Comparison of ENCODE assay signal across 21 cellular contexts in genomic region chr3:125048282-125048681, GRCh38. TPM values are rescaled to one million over a fixed set of nuclear protein-coding genes. Genes with fewer than 3 reads are reported as not detected.
DNase-seq lines count a peak whose midpoint lies in the region; TF ChIP-seq lines count a peak whose summit lies in the region.
"Had no signal": no experiment of that assay in that cellular context is flagged by ENCODE, and none has a peak within 500 bp of the region (broad histone marks: within the 10 kb centered on the region; RNA-seq: fewer than 3 reads in every experiment).

No MANE protein-coding gene starts in this region.

- H3K27ac Mint-ChIP-seq in osteocyte (ENCODE audit: unreplicated experiment), result peak overlapping the region; percentile 12
- H3K27ac Mint-ChIP-seq: activated naive CD4-positive, alpha-beta T cell treated with anti-CD3 and anti-CD28 coated beads, Interleukin-2, amount 10 ng/mL, durations not matched to agents 7 days and 5 days; T-helper 1 cell treated with Interleukin-12 subunit alpha and Interleukin-12 subunit beta and Interleukin-4 antibody, amounts not matched to agents 30 μg/mL and 1 μg/mL, for 36 hours had no signal

- peaks cover 100% of the 10 kb centered on the region for H3K79me2 ChIP-seq in Karpas-422 (ENCODE audit: low read length)

- DNase-seq in Karpas-422 (no peak), NCI-H446 treated with DMSO at 0.1 percent for 48 hours (lab: John Stamatoyannopoulos, UW) (peak; percentile 75), fibroblast of the aortic adventitia (ENCODE audit: low read depth) (peak; percentile 44), osteocyte (ENCODE audit: extremely low spot score, unreplicated experiment) (no peak), iPS-NIHi11 (ENCODE audit: low spot score) (no peak), 8988T (no peak)
- no peak for DNase-seq in activated CD4-positive, alpha-beta T cell treated with anti-CD3 and anti-CD28 coated beads, Interleukin-2, amount 50 U/mL, for 1 hour
- DNase-seq: activated CD4-positive, alpha-beta T cell treated with anti-CD3 and anti-CD28 coated beads for 48 hours; activated naive CD4-positive, alpha-beta T cell treated with anti-CD3 and anti-CD28 coated beads, Interleukin-2, amount 10 ng/mL, durations not matched to agents 7 days and 5 days; caudate nucleus; dorsolateral prefrontal cortex; foreskin fibroblast; hippocampal formation; KBM-7; NCI-H1694; NCI-H526; Peyer's patch; uterus had no signal

- H4K20me1 ChIP-seq in Karpas-422 (ENCODE audit: insufficient read depth, low read depth, low read length), result peaks cover 16% of the 10 kb centered on the region; the same call in 1 of the 2 replicates

- no peaks in the 10 kb centered on the region for H3K9me2 ChIP-seq in Karpas-422 (replicated peaks; ENCODE audit: insufficient read depth, low read length)

- H3K4me3 ChIP-seq in Karpas-422 (ENCODE audit: low read length) (no peak overlapping the region), fibroblast of the aortic adventitia (ENCODE audit: low read depth, low read length) (peak overlapping the region; percentile 31)
- H3K4me3 ChIP-seq: dorsolateral prefrontal cortex, Peyer's patch, suprapubic skin, uterus had no signal

- H3K27me3 Mint-ChIP-seq in osteocyte (ENCODE audit: unreplicated experiment), result no peaks in the 10 kb centered on the region

- no peak overlapping the region for H3K4me3 Mint-ChIP-seq in osteocyte (ENCODE audit: unreplicated experiment)
- H3K4me3 Mint-ChIP-seq: activated naive CD4-positive, alpha-beta T cell treated with anti-CD3 and anti-CD28 coated beads, Interleukin-2, amount 10 ng/mL, durations not matched to agents 7 days and 5 days; T-helper 1 cell treated with Interleukin-12 subunit alpha and Interleukin-12 subunit beta and Interleukin-4 antibody, amounts not matched to agents 30 μg/mL and 1 μg/mL, for 36 hours had no signal

- no peak overlapping the region for H3K9ac ChIP-seq in Karpas-422 (ENCODE audit: low read length)

- peaks cover 97% of the 10 kb centered on the region for H3K4me1 ChIP-seq in Karpas-422 (ENCODE audit: low read length)

- peaks cover 15% of the 10 kb centered on the region for H3K36me3 Mint-ChIP-seq in osteocyte (ENCODE audit: unreplicated experiment)

- no peaks in the 10 kb centered on the region for H3K9me3 Mint-ChIP-seq in osteocyte (ENCODE audit: unreplicated experiment)
- H3K9me3 Mint-ChIP-seq: activated naive CD4-positive, alpha-beta T cell treated with anti-CD3 and anti-CD28 coated beads, Interleukin-2, amount 10 ng/mL, durations not matched to agents 7 days and 5 days; T-helper 1 cell treated with Interleukin-12 subunit alpha and Interleukin-12 subunit beta and Interleukin-4 antibody, amounts not matched to agents 30 μg/mL and 1 μg/mL, for 36 hours had no signal

- peak overlapping the region; percentile 46 for H3K27ac ChIP-seq in Karpas-422 (ENCODE audit: low read length)
- H3K27ac ChIP-seq: neutrophil, Peyer's patch, suprapubic skin had no signal

- no peak overlapping the region for H2AFZ ChIP-seq in Karpas-422 (ENCODE audit: low read length)

- H3K9me3 ChIP-seq in Karpas-422 (ENCODE audit: low read length), result no peaks in the 10 kb centered on the region
- H3K9me3 ChIP-seq: neutrophil, Peyer's patch, suprapubic skin, uterus had no signal

- no peaks in the 10 kb centered on the region for H3K27me3 ChIP-seq in Karpas-422 (ENCODE audit: low read length)
- H3K27me3 ChIP-seq: dorsolateral prefrontal cortex, Peyer's patch, suprapubic skin, uterus had no signal

- no peak for TF ChIP-seq CTCF in fibroblast of the aortic adventitia (IDR thresholded peaks at IDR 0.05; ENCODE audit: insufficient read depth, low read length)
- TF ChIP-seq CTCF in osteocyte (IDR thresholded peaks at IDR 0.05), result no peak

- peaks cover 58% of the 10 kb centered on the region for H3K36me3 ChIP-seq in Karpas-422 (ENCODE audit: insufficient read depth, low read length)
- H3K36me3 ChIP-seq: neutrophil, Peyer's patch, suprapubic skin, uterus had no signal

- no peak overlapping the region for H3K4me2 ChIP-seq in Karpas-422 (ENCODE audit: low read depth, low read length, poor library complexity, severe bottlenecking)

- peaks cover 57% of the 10 kb centered on the region for H3K4me1 Mint-ChIP-seq in osteocyte (ENCODE audit: unreplicated experiment)

RNA-seq across cellular contexts. Expression of gene HEG1, which starts 7.5 kb away (rescaled TPM):
- 57.3 and 57.9 TPM in 2 replicates for total RNA-seq in Karpas-422 (2014; rRNA removed; shearing (Covaris generic); ENCODE audit: low replicate concordance)
- 198 and 256 TPM in 2 replicates for total RNA-seq in fibroblast of the aortic adventitia (ENCODE audit: low replicate concordance)
- total RNA-seq in osteocyte, result 123 and 129 TPM in 2 replicates

Comparison
In these comparisons a context has a peak if more than half of its experiments do, and no peak if none do; other contexts are left out.
1. DNase-seq: peak in NCI-H446 treated with DMSO at 0.1 percent for 48 hours (single experiment) and fibroblast of the aortic adventitia (single experiment); none in Karpas-422 (single experiment), osteocyte (single experiment), iPS-NIHi11 (single experiment), activated CD4-positive, alpha-beta T cell treated with anti-CD3 and anti-CD28 coated beads, Interleukin-2, amount 50 U/mL, for 1 hour (single experiment) and 8988T (single experiment).